8 cellular contexts compared by ENCODE assay signal in genomic region chr20:3239867-3240775, GRCh38. TPM values are rescaled to one million over a fixed set of nuclear protein-coding genes. Genes with fewer than 3 reads are reported as not detected.
DNase-seq lines count a peak whose midpoint lies in the region; ATAC-seq, FAIRE-seq and TF ChIP-seq lines count a peak whose summit lies in the region.

No MANE protein-coding gene starts in this region.

- H3K9ac ChIP-seq in mesenchymal stem cell (ENCODE audit: low read length) = peak overlapping the region; percentile 83

- FAIRE-seq in bronchial epithelial cell (lab: Jason Lieb, UNC) = no peak

- no peak overlapping the region for H3K27ac ChIP-seq in mesenchymal stem cell (ENCODE audit: low read length, poor library complexity, severe bottlenecking)

- DNase-seq in stimulated activated naive CD8-positive, alpha-beta T cell treated with anti-CD3 and anti-CD28 coated beads, Interleukin-15, Interleukin-2, amounts not matched to agents 100 U/mL and 50 U/mL, for 24 hours = no peak
- peak; percentile 58 for DNase-seq in bronchial epithelial cell (ENCODE audit: low read depth)
- DNase-seq in mesenchymal stem cell = peak; percentile 44
- DNase-seq in effector CD4-positive, alpha-beta T cell = no peak
- no peak for DNase-seq in DMS153 (lab: John Stamatoyannopoulos, UW)
- DNase-seq in NCI-H510A treated with DMSO at 0.1 percent for 48 hours (lab: John Stamatoyannopoulos, UW) = no peak

- TF ChIP-seq CTCF in bronchial epithelial cell (IDR thresholded peaks at IDR 0.05; ENCODE audit: insufficient read depth, low read length, severe bottlenecking) = no peak

- peaks cover 9% of the 10 kb centered on the region for H3K4me1 Mint-ChIP-seq in stimulated activated naive CD8-positive, alpha-beta T cell treated with anti-CD3 and anti-CD28 coated beads, Interleukin-15, Interleukin-2, amounts not matched to agents 100 ng/mL and 50 ng/mL, for 24 hours (ENCODE audit: low read depth)

- H3K9me3 Mint-ChIP-seq in stimulated activated naive CD8-positive, alpha-beta T cell treated with anti-CD3 and anti-CD28 coated beads, Interleukin-15, Interleukin-2, amounts not matched to agents 100 ng/mL and 50 ng/mL, for 24 hours = no peaks in the 10 kb centered on the region

- no peak for ATAC-seq in stimulated activated naive CD8-positive, alpha-beta T cell treated with anti-CD3 and anti-CD28 coated beads, Interleukin-15, Interleukin-2, amounts not matched to agents 100 U/mL and 50 U/mL, for 24 hours
- ATAC-seq in HG02642 (IDR thresholded peaks at IDR 0.05; ENCODE audit: poor library complexity, unreplicated experiment) = no peak

- no peak overlapping the region for H2BK120ac ChIP-seq in mesenchymal stem cell (ENCODE audit: low read depth, low read length)

- H2BK5ac ChIP-seq in mesenchymal stem cell (ENCODE audit: low read depth, low read length, poor library complexity, severe bottlenecking) = no peak overlapping the region

- peaks cover 3% of the 10 kb centered on the region for H3K36me3 Mint-ChIP-seq in stimulated activated naive CD8-positive, alpha-beta T cell treated with anti-CD3 and anti-CD28 coated beads, Interleukin-15, Interleukin-2, amounts not matched to agents 100 ng/mL and 50 ng/mL, for 24 hours (ENCODE audit: low read depth)

- no peak overlapping the region for H2AK5ac ChIP-seq in mesenchymal stem cell (ENCODE audit: low read length, severe bottlenecking)

- H3K27ac Mint-ChIP-seq in stimulated activated naive CD8-positive, alpha-beta T cell treated with anti-CD3 and anti-CD28 coated beads, Interleukin-15, Interleukin-2, amounts not matched to agents 100 ng/mL and 50 ng/mL, for 24 hours = no peak overlapping the region

- peak overlapping the region; percentile 15 for H2AFZ ChIP-seq in mesenchymal stem cell (ENCODE audit: low read depth, low read length)

- H3K4me2 ChIP-seq in mesenchymal stem cell (ENCODE audit: low read length, poor library complexity, severe bottlenecking) = peak overlapping the region; percentile 94

- peak overlapping the region; percentile 46 for H4K8ac ChIP-seq in mesenchymal stem cell (ENCODE audit: low read length)

- no peaks in the 10 kb centered on the region for H3K79me1 ChIP-seq in mesenchymal stem cell (replicated peaks; ENCODE audit: low read length, poor library complexity, severe bottlenecking)

- H3K27me3 Mint-ChIP-seq in stimulated activated naive CD8-positive, alpha-beta T cell treated with anti-CD3 and anti-CD28 coated beads, Interleukin-15, Interleukin-2, amounts not matched to agents 100 ng/mL and 50 ng/mL, for 24 hours = peaks cover 58% of the 10 kb centered on the region

- no peak overlapping the region for H3K23ac ChIP-seq in mesenchymal stem cell (ENCODE audit: low read length in 2 of 2)

- no peak overlapping the region for H3K4ac ChIP-seq in mesenchymal stem cell (ENCODE audit: low read depth in 1 of 2, low read length in 2 of 2)

- H4K91ac ChIP-seq in mesenchymal stem cell (ENCODE audit: low read length) = peak overlapping the region; percentile 55

- H2BK12ac ChIP-seq in mesenchymal stem cell (ENCODE audit: low read length in 2 of 2) = peak overlapping the region in 1 of 2 experiments; percentile 1

- H2BK15ac ChIP-seq in mesenchymal stem cell (ENCODE audit: low read depth, poor library complexity, severe bottlenecking) = peak overlapping the region; percentile 19

- H3K4me1 ChIP-seq in mesenchymal stem cell (ENCODE audit: control insufficient read depth, insufficient read depth, low read depth, low read length) = peaks cover 28% of the 10 kb centered on the region

- H3K9me3 ChIP-seq in mesenchymal stem cell (ENCODE audit: control insufficient read depth, low read length) = no peaks in the 10 kb centered on the region

- 14% methylated on average over 54 of the region's 54 CpGs for WGBS in mesenchymal stem cell

- H3K36me3 ChIP-seq in bronchial epithelial cell (ENCODE audit: control insufficient read depth, insufficient read depth, low read length) (no peaks in the 10 kb centered on the region), mesenchymal stem cell (ENCODE audit: control insufficient read depth in 1 of 2, insufficient read depth in 2 of 2, low read depth in 1 of 2, low read length in 2 of 2) (no peaks in the 10 kb centered on the region)

- H3K27me3 ChIP-seq in bronchial epithelial cell (ENCODE audit: control insufficient read depth, insufficient read depth, low read length) (no peaks in the 10 kb centered on the region), mesenchymal stem cell (ENCODE audit: control insufficient read depth in 1 of 2, insufficient read depth in 1 of 2, low read length in 2 of 2) (peaks cover 29 to 82% of the 10 kb centered on the region in 2 experiments)

- H3K4me3 Mint-ChIP-seq in stimulated activated naive CD8-positive, alpha-beta T cell treated with anti-CD3 and anti-CD28 coated beads, Interleukin-15, Interleukin-2, amounts not matched to agents 100 ng/mL and 50 ng/mL, for 24 hours = peak overlapping the region; percentile 81

- peak overlapping the region; percentile 82 for H3K4me3 ChIP-seq in bronchial epithelial cell (ENCODE audit: low read depth, low read length)
- H3K4me3 ChIP-seq in mesenchymal stem cell (ENCODE audit: insufficient read depth in 1 of 2, low read depth in 1 of 2, low read length in 2 of 2) = peak overlapping the region; percentile 81

- H3K14ac ChIP-seq in mesenchymal stem cell (ENCODE audit: low read length in 2 of 2) = no peak overlapping the region

- peak overlapping the region; percentile 25 to 42 for H3K18ac ChIP-seq in mesenchymal stem cell (ENCODE audit: low read depth in 1 of 2, low read length in 2 of 2)

RNA-seq across cellular contexts. Expression of gene SLC4A11, which starts 1.1 kb away (rescaled TPM):
- total RNA-seq in bronchial epithelial cell = 3.2 and 5.1 TPM in 2 replicates
- 1.8 TPM for polyA plus RNA-seq in mesenchymal stem cell (2013, experiment 1 of 2)
- 1.5 TPM for polyA plus RNA-seq in mesenchymal stem cell (2013, experiment 2 of 2)

RNA-seq across cellular contexts. Expression of gene ITPA, which starts 30.8 kb away (rescaled TPM):
- 36.9 and 45.5 TPM in 2 replicates for total RNA-seq in bronchial epithelial cell
- 61.9 TPM for polyA plus RNA-seq in mesenchymal stem cell (2013, experiment 1 of 2)
- 64.3 TPM for polyA plus RNA-seq in mesenchymal stem cell (2013, experiment 2 of 2)

RNA-seq across cellular contexts. Expression of gene DDRGK1, which starts 35.6 kb away (rescaled TPM):
- total RNA-seq in bronchial epithelial cell = 57.6 and 72.7 TPM in 2 replicates
- polyA plus RNA-seq in mesenchymal stem cell (2013, experiment 1 of 2) = 38.3 TPM
- polyA plus RNA-seq in mesenchymal stem cell (2013, experiment 2 of 2) = 39.7 TPM

Comparison
In these comparisons a context has a peak if more than half of its experiments do, and no peak if none do; other contexts are left out.
1. DNase-seq: peak in bronchial epithelial cell (single experiment) and mesenchymal stem cell (single experiment); none in stimulated activated naive CD8-positive, alpha-beta T cell treated with anti-CD3 and anti-CD28 coated beads, Interleukin-15, Interleukin-2, amounts not matched to agents 100 U/mL and 50 U/mL, for 24 hours (single experiment), effector CD4-positive, alpha-beta T cell (single experiment), DMS153 (single experiment) and NCI-H510A treated with DMSO at 0.1 percent for 48 hours (single experiment).